In the genomic region with DNA sequence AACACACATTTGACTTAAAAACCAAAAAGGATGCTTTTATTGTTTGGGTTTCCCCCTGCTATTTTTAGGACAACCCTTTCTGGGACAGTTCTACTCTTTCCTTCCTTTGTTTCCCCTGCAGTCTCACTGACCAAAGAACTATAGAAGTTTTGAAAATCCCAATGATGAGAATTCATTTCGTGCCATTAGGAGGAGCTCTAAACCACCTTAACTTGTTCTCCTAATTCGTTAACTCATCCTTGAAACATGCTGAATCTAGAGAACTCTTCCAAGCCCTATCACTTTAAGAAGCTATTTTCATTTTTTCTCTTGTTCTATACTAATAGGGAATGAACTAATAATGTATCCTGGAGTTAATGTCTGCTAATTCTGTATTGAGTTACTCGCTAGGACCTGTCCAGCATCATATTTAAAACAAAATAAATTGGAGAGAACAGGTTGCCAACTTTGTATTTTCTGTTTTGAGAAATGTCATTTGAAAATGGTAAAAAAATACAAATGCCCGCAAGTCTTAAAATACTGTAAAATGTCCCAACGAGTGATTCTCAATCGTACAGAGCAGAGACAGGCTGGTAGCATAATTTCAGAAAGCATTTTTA, we compare ENCODE assay signal across 8 cellular contexts.
DNase-seq lines count a peak whose midpoint lies in the region; ATAC-seq and TF ChIP-seq lines count a peak whose summit lies in the region.

No MANE protein-coding gene starts in this region.

- H3K4me3 ChIP-seq in fibroblast of mammary gland (ENCODE audit: control insufficient read depth, low read depth, low read length), result no peak overlapping the region
- H3K4me3 ChIP-seq in neural progenitor cell, result no peak overlapping the region

- no peaks in the 10 kb centered on the region for H3K9me3 Mint-ChIP-seq in neural progenitor cell

- no peak overlapping the region for H2AFZ ChIP-seq in neural progenitor cell (replicated peaks)

- ATAC-seq in SK-N-SH treated with all-trans-retinoic acid at 6 μM for 48 hours, result peak; percentile 87
- no peak for ATAC-seq in HG02678 (IDR thresholded peaks at IDR 0.05; ENCODE audit: unreplicated experiment)

- H3K4me3 Mint-ChIP-seq in neural progenitor cell, result no peak overlapping the region

- H3K27ac ChIP-seq in neural progenitor cell, result no peak overlapping the region

- H3K27me3 ChIP-seq in neural progenitor cell, result no peaks in the 10 kb centered on the region

- H4K20me1 ChIP-seq in neural progenitor cell (ENCODE audit: low read depth), result no peaks in the 10 kb centered on the region

- H3K4me2 ChIP-seq in neural progenitor cell, result no peak overlapping the region

- H3K27me3 Mint-ChIP-seq in neural progenitor cell (ENCODE audit: insufficient read depth, low read depth), result peaks cover 3% of the 10 kb centered on the region

- peaks cover 16% of the 10 kb centered on the region for H3F3A ChIP-seq in neural progenitor cell (ENCODE audit: low read depth)

- no peaks in the 10 kb centered on the region for H3K9me3 ChIP-seq in neural progenitor cell (ENCODE audit: low read depth)

- peak; percentile 70 for TF ChIP-seq CTCF in fibroblast of mammary gland (conservative IDR thresholded peaks at IDR 0.05; ENCODE audit: control insufficient read depth, insufficient read depth, low read depth, low read length)
- TF ChIP-seq CTCF in neural progenitor cell (IDR thresholded peaks at IDR 0.05), result peak; percentile 78

- no peaks in the 10 kb centered on the region for H3K36me3 ChIP-seq in neural progenitor cell

- in situ Hi-C loops in KBM-7 (cut with MboI; ENCODE audit: low pct_unique_long_range_greater_than_20kb, low sequenced_read_pairs), result no loop called here

- H3K79me2 ChIP-seq in neural progenitor cell (ENCODE audit: low read depth), result no peaks in the 10 kb centered on the region

- H3K27ac Mint-ChIP-seq in neural progenitor cell, result no peak overlapping the region

- peak; percentile 48 for DNase-seq in EL
- peak; percentile 64 for DNase-seq in KBM-7
- DNase-seq in fibroblast of mammary gland (ENCODE audit: low read depth), result peak; percentile 70
- peak; percentile 65 for DNase-seq in neural progenitor cell (ENCODE audit: low spot score)
- no peak for DNase-seq in stimulated activated CD4-positive, alpha-beta T cell treated with anti-CD3 and anti-CD28 coated beads, Interleukin-4, amount 100 ng/mL, for 4 hours
- no peak for DNase-seq in stimulated activated CD4-positive, alpha-beta T cell treated with anti-CD3 and anti-CD28 coated beads, Interleukin-4, amount 100 ng/mL, for 24 hours

- no peak overlapping the region for H3K9ac ChIP-seq in neural progenitor cell

- H3K36me3 Mint-ChIP-seq in neural progenitor cell, result peaks cover 2% of the 10 kb centered on the region

- no peaks in the 10 kb centered on the region for H3K4me1 ChIP-seq in neural progenitor cell

- no peaks in the 10 kb centered on the region for H3K4me1 Mint-ChIP-seq in neural progenitor cell

TF ChIP-seq in SK-N-SH treated with all-trans-retinoic acid at 6 μM for 48 hours, 23 proteins besides CTCF, POLR2A, EP300 and RAD21:
- TF ChIP-seq ISL1 (CRISPR knock-in tag; IDR thresholded peaks at IDR 0.05) (no peak), ARNTL (CRISPR knock-in tag; IDR thresholded peaks at IDR 0.05; ENCODE audit: borderline replicate concordance, low read depth) (no peak), ZFP3 (CRISPR knock-in tag; IDR thresholded peaks at IDR 0.05) (no peak)
- TF ChIP-seq, protein P1, sequence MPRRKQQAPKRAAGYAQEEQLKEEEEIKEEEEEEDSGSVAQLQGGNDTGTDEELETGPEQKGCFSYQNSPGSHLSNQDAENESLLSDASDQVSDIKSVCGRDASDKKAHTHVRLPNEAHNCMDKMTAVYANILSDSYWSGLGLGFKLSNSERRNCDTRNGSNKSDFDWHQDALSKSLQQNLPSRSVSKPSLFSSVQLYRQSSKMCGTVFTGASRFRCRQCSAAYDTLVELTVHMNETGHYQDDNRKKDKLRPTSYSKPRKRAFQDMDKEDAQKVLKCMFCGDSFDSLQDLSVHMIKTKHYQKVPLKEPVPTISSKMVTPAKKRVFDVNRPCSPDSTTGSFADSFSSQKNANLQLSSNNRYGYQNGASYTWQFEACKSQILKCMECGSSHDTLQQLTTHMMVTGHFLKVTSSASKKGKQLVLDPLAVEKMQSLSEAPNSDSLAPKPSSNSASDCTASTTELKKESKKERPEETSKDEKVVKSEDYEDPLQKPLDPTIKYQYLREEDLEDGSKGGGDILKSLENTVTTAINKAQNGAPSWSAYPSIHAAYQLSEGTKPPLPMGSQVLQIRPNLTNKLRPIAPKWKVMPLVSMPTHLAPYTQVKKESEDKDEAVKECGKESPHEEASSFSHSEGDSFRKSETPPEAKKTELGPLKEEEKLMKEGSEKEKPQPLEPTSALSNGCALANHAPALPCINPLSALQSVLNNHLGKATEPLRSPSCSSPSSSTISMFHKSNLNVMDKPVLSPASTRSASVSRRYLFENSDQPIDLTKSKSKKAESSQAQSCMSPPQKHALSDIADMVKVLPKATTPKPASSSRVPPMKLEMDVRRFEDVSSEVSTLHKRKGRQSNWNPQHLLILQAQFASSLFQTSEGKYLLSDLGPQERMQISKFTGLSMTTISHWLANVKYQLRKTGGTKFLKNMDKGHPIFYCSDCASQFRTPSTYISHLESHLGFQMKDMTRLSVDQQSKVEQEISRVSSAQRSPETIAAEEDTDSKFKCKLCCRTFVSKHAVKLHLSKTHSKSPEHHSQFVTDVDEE (CRISPR knock-in tag; IDR thresholded peaks at IDR 0.05), result no peak
- TF ChIP-seq, protein P2, sequence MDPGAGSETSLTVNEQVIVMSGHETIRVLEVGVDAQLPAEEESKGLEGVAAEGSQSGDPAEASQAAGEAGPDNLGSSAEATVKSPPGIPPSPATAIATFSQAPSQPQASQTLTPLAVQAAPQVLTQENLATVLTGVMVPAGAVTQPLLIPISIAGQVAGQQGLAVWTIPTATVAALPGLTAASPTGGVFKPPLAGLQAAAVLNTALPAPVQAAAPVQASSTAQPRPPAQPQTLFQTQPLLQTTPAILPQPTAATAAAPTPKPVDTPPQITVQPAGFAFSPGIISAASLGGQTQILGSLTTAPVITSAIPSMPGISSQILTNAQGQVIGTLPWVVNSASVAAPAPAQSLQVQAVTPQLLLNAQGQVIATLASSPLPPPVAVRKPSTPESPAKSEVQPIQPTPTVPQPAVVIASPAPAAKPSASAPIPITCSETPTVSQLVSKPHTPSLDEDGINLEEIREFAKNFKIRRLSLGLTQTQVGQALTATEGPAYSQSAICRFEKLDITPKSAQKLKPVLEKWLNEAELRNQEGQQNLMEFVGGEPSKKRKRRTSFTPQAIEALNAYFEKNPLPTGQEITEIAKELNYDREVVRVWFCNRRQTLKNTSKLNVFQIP (CRISPR knock-in tag; IDR thresholded peaks at IDR 0.05; ENCODE audit: borderline replicate concordance, low read depth), result no peak

Comparison
In these comparisons a context has a peak if more than half of its experiments do, and no peak if none do; other contexts are left out.
1. DNase-seq: peak in EL (single experiment), KBM-7 (single experiment), fibroblast of mammary gland (single experiment) and neural progenitor cell (single experiment); none in stimulated activated CD4-positive, alpha-beta T cell treated with anti-CD3 and anti-CD28 coated beads, Interleukin-4, amount 100 ng/mL, for 4 hours (0 of 2) and stimulated activated CD4-positive, alpha-beta T cell treated with anti-CD3 and anti-CD28 coated beads, Interleukin-4, amount 100 ng/mL, for 24 hours (single experiment).